11 cellular contexts compared by ENCODE assay signal in genomic region chr10:17665742-17666141, GRCh38. TPM values are rescaled to one million over a fixed set of nuclear protein-coding genes. Genes with fewer than 3 reads are reported as not detected.
A peak's percentile ranks its signal among the peaks of the same experiment; 100 is the strongest.
DNase-seq lines count a peak whose midpoint lies in the region; ATAC-seq and TF ChIP-seq lines count a peak whose summit lies in the region.
"Had no signal": no experiment of that assay in that cellular context is flagged by ENCODE, and none has a peak within 500 bp of the region (broad histone marks: within the 10 kb centered on the region; RNA-seq: fewer than 3 reads in every experiment).

No MANE protein-coding gene starts in this region.

- no peaks in the 10 kb centered on the region for H3K9me3 Mint-ChIP-seq in activated naive CD4-positive, alpha-beta T cell treated with anti-CD3 and anti-CD28 coated beads, Interleukin-2, amount 50 U/mL, for 72 hours
- H3K9me3 Mint-ChIP-seq: activated T-helper 1 cell treated with anti-CD3 and anti-CD28 coated beads, Interleukin-12 subunit alpha, Interleukin-12 subunit beta, Interleukin-2, Interleukin-4 antibody, amounts not matched to agents 30 ng/mL and 10 ng/mL and 1 ng/mL, durations not matched to agents 14 hours and 24 hours and 36 hours had no signal

- peak in 1 of 2 donors; percentile 54 for TF ChIP-seq POLR2A in adrenal gland (IDR thresholded peaks at IDR 0.05)
- TF ChIP-seq POLR2A in sigmoid colon (IDR thresholded peaks at IDR 0.05): no peak

- peak overlapping the region; percentile 52 to 87 (median 73) for H3K27ac ChIP-seq in adrenal gland
- H3K27ac ChIP-seq in sigmoid colon: peak overlapping the region; percentile 61 to 64 (median 63)

- no peak overlapping the region for H3K27ac Mint-ChIP-seq in activated naive CD4-positive, alpha-beta T cell treated with anti-CD3 and anti-CD28 coated beads, Interleukin-2, amount 50 U/mL, for 72 hours
- H3K27ac Mint-ChIP-seq: activated T-helper 1 cell treated with anti-CD3 and anti-CD28 coated beads, Interleukin-12 subunit alpha, Interleukin-12 subunit beta, Interleukin-2, Interleukin-4 antibody, amounts not matched to agents 30 ng/mL and 10 ng/mL and 1 ng/mL, durations not matched to agents 14 hours and 24 hours and 36 hours had no signal

- H3K36me3 Mint-ChIP-seq in activated naive CD4-positive, alpha-beta T cell treated with anti-CD3 and anti-CD28 coated beads, Interleukin-2, amount 50 U/mL, for 72 hours: peaks cover 9 to 33% of the 10 kb centered on the region in 2 donors

- no peak for ATAC-seq in HG03196 (IDR thresholded peaks at IDR 0.05; ENCODE audit: unreplicated experiment)
- ATAC-seq in HG03442 (IDR thresholded peaks at IDR 0.05; ENCODE audit: unreplicated experiment): no peak
- no peak for ATAC-seq in activated naive CD4-positive, alpha-beta T cell treated with anti-CD3 and anti-CD28 coated beads, Interleukin-2, amount 50 U/mL, for 72 hours

- peak; percentile 63 for DNase-seq in Daoy (ENCODE audit: low read depth)
- DNase-seq in adrenal gland: peak in 6 of 7 donors; percentile 34 to 71 (median 60)
- peak; percentile 82 for DNase-seq in globus pallidus (ENCODE audit: low spot score)
- no peak for DNase-seq in sigmoid colon
- DNase-seq in NCI-H526 (lab: John Stamatoyannopoulos, UW): no peak
- no peak for DNase-seq in activated naive CD4-positive, alpha-beta T cell treated with anti-CD3 and anti-CD28 coated beads, Interleukin-2, amount 50 U/mL, for 72 hours (ENCODE audit: low spot score in 2 of 2)
- DNase-seq: GF-D8, NCI-H748 treated with DMSO at 0.1 percent for 48 hours had no signal

- H3K36me3 ChIP-seq in adrenal gland (replicated peaks in 1 of 2) (peaks cover 0 to 1% of the 10 kb centered on the region in 2 donors), sigmoid colon (peaks cover 0 to 19% (median 0%) of the 10 kb centered on the region in 4 donors)

- H3K9me3 ChIP-seq in adrenal gland (replicated peaks in 1 of 3) (no peaks in the 10 kb centered on the region), sigmoid colon (no peaks in the 10 kb centered on the region)

- WGBS in adrenal gland, 4 donors: 27 to 30% (median 28%) methylated on average over 4 of the region's 4 CpGs
- 59 to 82% methylated on average over 4 of the region's 4 CpGs for WGBS in sigmoid colon, 2 donors

- TF ChIP-seq CTCF in adrenal gland (IDR thresholded peaks at IDR 0.05): no peak
- no peak for TF ChIP-seq CTCF in sigmoid colon (IDR thresholded peaks at IDR 0.05)

- TF ChIP-seq EP300 in sigmoid colon (IDR thresholded peaks at IDR 0.05): peak in 2 of 4 donors; percentile 20 to 69

- H3K4me3 ChIP-seq in adrenal gland (peak overlapping the region in 1 of 4 donors; percentile 27), sigmoid colon (peak overlapping the region in 1 of 4 donors; percentile 4)

- H3K27me3 ChIP-seq in adrenal gland (no peaks in the 10 kb centered on the region), sigmoid colon (no peaks in the 10 kb centered on the region)

- intact Hi-C loops in adrenal gland (cut with DNase I) (no loop called here), sigmoid colon (cut with DNase I) (no loop called here)

- peaks cover 8 to 32% of the 10 kb centered on the region in 2 donors for H3K4me1 ChIP-seq in adrenal gland (replicated peaks in 1 of 2)
- no peaks in the 10 kb centered on the region for H3K4me1 ChIP-seq in sigmoid colon

RNA-seq across cellular contexts. Expression of gene STAM, which starts 21.8 kb away (rescaled TPM):
- total RNA-seq in Daoy (2014; rRNA removed; shearing (Covaris generic)): 12.0 and 13.8 TPM in 2 replicates
- 10 to 100 TPM; 22.4 to 37.0 (median 28.4) TPM for total RNA-seq in adrenal gland
- polyA plus RNA-seq in adrenal gland: 10 to 100 TPM; 10.3 to 58.4 (median 13.3) TPM
- 10 to 100 TPM; 13.7 to 19.3 (median 16.8) TPM for total RNA-seq in sigmoid colon
- 1 to 10 TPM; 5.4 to 8.9 (median 8.6) TPM for polyA plus RNA-seq in sigmoid colon
- 10 to 100 TPM; 22.3 to 30.8 TPM for total RNA-seq in activated naive CD4-positive, alpha-beta T cell treated with anti-CD3 and anti-CD28 coated beads, Interleukin-2, amount 50 U/mL, for 72 hours

RNA-seq across cellular contexts. Expression of gene HACD1, which starts 48.6 kb away (rescaled TPM):
- 25.0 and 41.9 TPM in 2 replicates for total RNA-seq in Daoy (2014; rRNA removed; shearing (Covaris generic))
- 10 to 100 TPM in 7 of 8 donors, 1 to 10 TPM in 1; 1.4 to 23.1 (median 17.2) TPM for total RNA-seq in adrenal gland
- polyA plus RNA-seq in adrenal gland: 10 to 100 TPM; 20.1 to 21.9 (median 21.6) TPM
- 10 to 100 TPM; 45.1 to 85.3 (median 79.0) TPM for total RNA-seq in sigmoid colon
- polyA plus RNA-seq in sigmoid colon: 1 to 10 TPM in 2 of 3 donors, not detected in 1; 3.0 to 3.2 TPM
- 1 to 10 TPM; 1.8 to 2.0 TPM for total RNA-seq in activated naive CD4-positive, alpha-beta T cell treated with anti-CD3 and anti-CD28 coated beads, Interleukin-2, amount 50 U/mL, for 72 hours

Comparison
In these comparisons a context has a peak if more than half of its experiments do, and no peak if none do; other contexts are left out.
1. DNase-seq: peak in Daoy (single experiment), adrenal gland (6 of 7) and globus pallidus (single experiment); none in sigmoid colon (single experiment), NCI-H526 (0 of 2) and activated naive CD4-positive, alpha-beta T cell treated with anti-CD3 and anti-CD28 coated beads, Interleukin-2, amount 50 U/mL, for 72 hours (0 of 2).